ENCODE assay signal across 10 cellular contexts in the genomic region with DNA sequence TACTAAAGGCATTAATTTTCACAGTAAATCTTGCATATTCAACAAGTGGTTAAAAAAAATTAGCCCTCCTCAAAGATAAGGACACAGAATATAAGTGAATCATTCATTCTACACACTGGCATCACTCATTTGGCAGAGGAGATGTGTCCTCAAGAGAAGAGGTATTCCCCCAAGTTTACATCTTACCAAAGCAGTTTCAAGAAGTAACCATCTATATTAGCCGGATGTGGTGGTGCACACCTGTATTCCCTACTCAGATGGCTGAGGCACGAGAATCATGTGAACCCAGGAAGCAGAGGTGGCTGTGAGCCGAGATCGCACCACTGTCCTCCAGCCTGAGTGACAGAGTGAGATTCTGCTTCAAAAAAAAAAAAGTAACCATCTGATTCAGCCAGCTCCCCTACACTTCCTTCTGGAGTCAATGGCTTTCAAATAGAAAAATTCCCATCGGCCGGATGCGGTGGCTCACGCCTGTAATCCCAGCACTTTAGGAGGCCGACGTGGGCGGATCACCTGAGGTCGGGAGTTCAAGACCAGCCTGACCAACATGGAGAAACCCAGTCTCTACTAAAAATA. TPM values are rescaled to one million over a fixed set of nuclear protein-coding genes. Genes with fewer than 3 reads are reported as not detected.
DNase-seq lines count a peak whose midpoint lies in the region; ATAC-seq, FAIRE-seq and TF ChIP-seq lines count a peak whose summit lies in the region.
"Had no signal": no experiment of that assay in that cellular context is flagged by ENCODE, and none has a peak within 500 bp of the region (broad histone marks: within the 10 kb centered on the region; RNA-seq: fewer than 3 reads in every experiment).

No MANE protein-coding gene starts in this region.

- H3K9me1 ChIP-seq in K562 (ENCODE audit: control insufficient read depth, insufficient read depth, low read length): no peaks in the 10 kb centered on the region

- TF ChIP-seq RAD21 in K562 (CRISPR knock-in tag; conservative IDR thresholded peaks at IDR 0.05 in 1 of 2, IDR thresholded peaks at IDR 0.05 in 1 of 2): no peak

- H4K20me1 ChIP-seq in K562 (replicated peaks; ENCODE audit: control insufficient read depth, insufficient read depth, low read length): peaks cover 20% of the 10 kb centered on the region

- no peak overlapping the region for H2AFZ ChIP-seq in K562 (ENCODE audit: low read depth, low read length)

- TF ChIP-seq EP300 in K562 (IDR thresholded peaks at IDR 0.05; ENCODE audit: low read length): no peak

- POLR2A ChIA-PET in K562 (lab: Yijun Ruan, JAX): interaction anchor here (1.2 to 3.4 kb wide), 2 partner anchors 12 to 16 kb away, joined by 4 to 24 read pairs; no protein-coding TSS in a partner anchor

- FAIRE-seq in K562 (lab: Jason Lieb, UNC): no peak

- peaks cover 8 to 18% of the 10 kb centered on the region in 2 donors for H3K36me3 Mint-ChIP-seq in CD14-positive monocyte

- CTCF ChIA-PET in K562 (lab: Yijun Ruan, JAX; ENCODE audit: low intra/inter-chr PET ratio): no interaction called here

- no peak for DNase-seq in CD14-positive monocyte (ENCODE audit: low spot score)
- DNase-seq in K562 (ENCODE audit: extremely low read depth in 1 of 4, low spot score in 3 of 4): no peak
- DNase-seq in lower leg skin (ENCODE audit: low spot score in 2 of 2): no peak
- DNase-seq in activated gamma-delta T cell treated with Interleukin-2 at 50 U/mL for 16 hours: no peak
- DNase-seq in NOMO-1 (lab: John Stamatoyannopoulos, UW; ENCODE audit: unreplicated experiment in 2 of 2): no peak
- no peak for DNase-seq in GDM1 (lab: John Stamatoyannopoulos, UW)

- TF ChIP-seq CTCF in CD14-positive monocyte (IDR thresholded peaks at IDR 0.05) (no peak), K562 (IDR thresholded peaks at IDR 0.05 in 2 of 3, conservative IDR thresholded peaks at IDR 0.05 in 1 of 3; ENCODE audit: insufficient read depth in 2 of 3, low read depth in 1 of 3, low read length in 3 of 3) (no peak), lower leg skin (IDR thresholded peaks at IDR 0.05) (no peak)

- H3K4me3 Mint-ChIP-seq in CD14-positive monocyte: peak overlapping the region in 1 of 2 donors; percentile 31
- H3K4me3 Mint-ChIP-seq: activated T-helper 1 cell treated with anti-CD3 and anti-CD28 coated beads, Interleukin-12 subunit alpha, Interleukin-12 subunit beta, Interleukin-2, Interleukin-4 antibody, amounts not matched to agents 30 ng/mL and 10 ng/mL and 1 ng/mL, durations not matched to agents 14 hours and 24 hours and 36 hours; T-helper 2 cell treated with Interferon-gamma antibody and Interleukin-4, amounts not matched to agents 5 μg/mL and 100 μg/mL, for 36 hours had no signal

- ATAC-seq in GM19035 (IDR thresholded peaks at IDR 0.05; ENCODE audit: unreplicated experiment) (peak; percentile 59), HG03039 (IDR thresholded peaks at IDR 0.05; ENCODE audit: unreplicated experiment) (peak; percentile 41), K562 (no peak)

- H3K27ac ChIP-seq in K562 (ENCODE audit: extremely low read depth, low read depth, low read length): no peak overlapping the region

- in situ Hi-C loops in K562 (cut with MboI): no loop called here

- H3K4me3 ChIP-seq in K562 (no peak overlapping the region), lower leg skin (ENCODE audit: low read depth, poor library complexity, severe bottlenecking) (no peak overlapping the region)

- intact Hi-C loops in CD14-positive monocyte (cut with micrococcal nuclease) (loop anchor here in 1 of 2 donors (2.0 to 5.0 kb wide), 2 partner anchors 14 to 59 kb away; no protein-coding TSS in a partner anchor), K562 (cut with micrococcal nuclease) (no loop called here), lower leg skin (cut with DNase I; ENCODE audit: low total_unique reads) (no loop called here)

- TF ChIP-seq POLR2A in K562 (conservative IDR thresholded peaks at IDR 0.05) (no peak), lower leg skin (IDR thresholded peaks at IDR 0.05) (no peak)

- H3K4me1 Mint-ChIP-seq in CD14-positive monocyte: peaks cover 55% of the 10 kb centered on the region

- peak overlapping the region; percentile 95 to 98 (median 97) for H3K27ac Mint-ChIP-seq in CD14-positive monocyte
- H3K27ac Mint-ChIP-seq: activated T-helper 1 cell treated with anti-CD3 and anti-CD28 coated beads, Interleukin-12 subunit alpha, Interleukin-12 subunit beta, Interleukin-2, Interleukin-4 antibody, amounts not matched to agents 30 ng/mL and 10 ng/mL and 1 ng/mL, durations not matched to agents 14 hours and 24 hours and 36 hours; T-helper 2 cell treated with Interferon-gamma antibody and Interleukin-4, amounts not matched to agents 5 μg/mL and 100 μg/mL, for 36 hours had no signal

- H3K9me3 ChIP-seq in K562 (replicated peaks; ENCODE audit: control insufficient read depth, insufficient read depth, low read depth, low read length): no peaks in the 10 kb centered on the region

- H3K4me2 ChIP-seq in K562 (ENCODE audit: insufficient read depth, low read length): no peak overlapping the region

- 89% methylated on average over 12 of the region's 12 CpGs for WGBS in K562 (ENCODE audit: insufficient coverage, low coverage, missing lambda C conversion rate)
- 88 to 94% methylated on average over 12 of the region's 12 CpGs for WGBS in lower leg skin, 2 donors

- no peaks in the 10 kb centered on the region for H3K27me3 Mint-ChIP-seq in CD14-positive monocyte (ENCODE audit: low read depth in 3 of 3)

- H3K36me3 ChIP-seq in K562 (ENCODE audit: control insufficient read depth, insufficient read depth, low read length): 0 out of 3 replicates have a peak, but pooled peaks cover 3% of the 10 kb centered on the region

- H3K27me3 ChIP-seq in K562 (ENCODE audit: control insufficient read depth in 2 of 2, insufficient read depth in 2 of 2, low read length in 2 of 2): no peaks in the 10 kb centered on the region

- no peak overlapping the region for H3K9ac ChIP-seq in K562 (ENCODE audit: insufficient read depth in 1 of 2, low read depth in 2 of 2, low read length in 2 of 2)

- no TSS peak for BruUV-seq in K562 (replicated peaks; lab: Mats Ljungman, UMichigan)

- H3K9me3 Mint-ChIP-seq in CD14-positive monocyte: no peaks in the 10 kb centered on the region
- H3K9me3 Mint-ChIP-seq: activated T-helper 1 cell treated with anti-CD3 and anti-CD28 coated beads, Interleukin-12 subunit alpha, Interleukin-12 subunit beta, Interleukin-2, Interleukin-4 antibody, amounts not matched to agents 30 ng/mL and 10 ng/mL and 1 ng/mL, durations not matched to agents 14 hours and 24 hours and 36 hours; T-helper 2 cell treated with Interferon-gamma antibody and Interleukin-4, amounts not matched to agents 5 μg/mL and 100 μg/mL, for 36 hours had no signal

- H3K79me2 ChIP-seq in K562 (ENCODE audit: control insufficient read depth, insufficient read depth, low read length): peaks cover 91% of the 10 kb centered on the region

- peaks cover 4 to 8% of the 10 kb centered on the region in 2 experiments; a peak in 4 of 5 replicates for H3K4me1 ChIP-seq in K562 (replicated peaks in 1 of 2; ENCODE audit: control insufficient read depth in 2 of 2, insufficient read depth in 2 of 2, low read length in 2 of 2)

TF ChIP-seq in K562, 482 proteins besides CTCF, POLR2A, EP300 and RAD21:
- TF ChIP-seq, protein P1, sequence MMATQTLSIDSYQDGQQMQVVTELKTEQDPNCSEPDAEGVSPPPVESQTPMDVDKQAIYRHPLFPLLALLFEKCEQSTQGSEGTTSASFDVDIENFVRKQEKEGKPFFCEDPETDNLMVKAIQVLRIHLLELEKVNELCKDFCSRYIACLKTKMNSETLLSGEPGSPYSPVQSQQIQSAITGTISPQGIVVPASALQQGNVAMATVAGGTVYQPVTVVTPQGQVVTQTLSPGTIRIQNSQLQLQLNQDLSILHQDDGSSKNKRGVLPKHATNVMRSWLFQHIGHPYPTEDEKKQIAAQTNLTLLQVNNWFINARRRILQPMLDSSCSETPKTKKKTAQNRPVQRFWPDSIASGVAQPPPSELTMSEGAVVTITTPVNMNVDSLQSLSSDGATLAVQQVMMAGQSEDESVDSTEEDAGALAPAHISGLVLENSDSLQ (IDR thresholded peaks at IDR 0.05): 0 out of 2 replicates have a peak, but pooled peaks have one; percentile 14
- no peak for TF ChIP-seq TOE1 (IDR thresholded peaks at IDR 0.05; ENCODE audit: borderline replicate concordance)
- TF ChIP-seq TOE1 (CRISPR knock-in tag; IDR thresholded peaks at IDR 0.05; ENCODE audit: borderline replicate concordance, low read depth): no peak
- TF ChIP-seq EGR1 (conservative IDR thresholded peaks at IDR 0.05): peak; percentile 60

RNA-seq across cellular contexts. Expression of a gene that starts 15.4 kb away (rescaled TPM):
- 10 to 100 TPM; 73.0 to 79.5 TPM for polyA plus RNA-seq in CD14-positive monocyte
- total RNA-seq in K562 (2011; cell fraction: chromatin; rRNA removed; ENCODE audit: low replicate concordance): 242 and 294 TPM in 2 replicates
- 149 and 152 TPM in 2 replicates for total RNA-seq in K562 (2011; cell fraction: nucleolus; rRNA removed)
- total RNA-seq in K562 (2011; cell fraction: nucleoplasm; rRNA removed): 183 and 224 TPM in 2 replicates
- 74.5 and 104 TPM in 2 replicates for total RNA-seq in K562 (2014; rRNA removed)
- 91.4 and 95.2 TPM in 2 replicates for total RNA-seq in K562 (2014; rRNA removed; fragmentation: Illumina TruSeq; extraction: Trizol)
- 92.6 and 97.5 TPM in 2 replicates for total RNA-seq in K562 (2015; rRNA removed; fragmentation: Illumina TruSeq; extraction: Trizol)
- total RNA-seq in K562 (2021): 78.3 and 83.2 TPM in 2 replicates
- polyA plus RNA-seq in K562 (2011; rRNA removed): 155 and 183 TPM in 2 replicates
- 124 and 134 TPM in 2 replicates for polyA plus RNA-seq in K562 (2011; cell fraction: cytosol; rRNA removed)
- polyA plus RNA-seq in K562 (2011; cell fraction: nucleus; rRNA removed): 176 and 181 TPM in 2 replicates
- 61.9 and 70.8 TPM in 2 replicates for polyA plus RNA-seq in K562 (2012)
- polyA plus RNA-seq in K562 (2014; fragmentation: Illumina TruSeq; extraction: Trizol): 95.5 and 106 TPM in 2 replicates
- 10 to 100 TPM; 28.0 to 32.3 TPM for polyA plus RNA-seq in K562 (2014; fragmentation: Nextera tagmentation; extraction: Ambion mirVana)
- 85.6 and 96.8 TPM in 2 replicates for polyA plus RNA-seq in K562 (2014; rRNA removed)
- 208 and 239 TPM in 2 replicates for polyA minus RNA-seq in K562 (2011; rRNA and poly(A)+ RNA removed)
- 66.7 and 92.6 TPM in 2 replicates for polyA minus RNA-seq in K562 (2011; cell fraction: cytosol; rRNA and poly(A)+ RNA removed)
- polyA minus RNA-seq in K562 (2011; cell fraction: nucleus; rRNA and poly(A)+ RNA removed): 109 and 169 TPM in 2 replicates
- 100 to 1,000 TPM; 126 to 140 (median 131) TPM for total RNA-seq in lower leg skin
